ENCODE assay signal across 17 cellular contexts in the genomic region with DNA sequence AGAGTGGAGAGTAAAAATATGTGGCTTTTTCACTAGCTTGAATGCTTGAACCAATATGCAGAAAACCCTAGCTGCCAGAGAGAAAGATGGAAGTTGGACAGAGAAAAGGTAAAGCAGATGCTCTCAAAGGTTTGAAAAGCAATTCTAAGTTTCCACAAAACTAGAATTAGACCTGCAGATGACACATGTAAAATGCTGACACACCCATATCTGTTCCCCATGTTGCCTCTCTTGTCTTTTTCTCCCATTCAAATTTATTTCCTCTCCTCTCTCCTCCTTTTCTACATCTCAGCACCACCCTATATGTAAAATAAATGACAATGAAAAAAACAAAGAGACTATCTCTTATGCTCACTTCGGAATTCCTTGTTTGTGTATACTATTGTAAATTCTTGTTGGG.
A peak's percentile ranks its signal among the peaks of the same experiment; 100 is the strongest.
DNase-seq lines count a peak whose midpoint lies in the region; ATAC-seq and TF ChIP-seq lines count a peak whose summit lies in the region.
"Had no signal": no experiment of that assay in that cellular context is flagged by ENCODE, and none has a peak within 500 bp of the region (broad histone marks: within the 10 kb centered on the region; RNA-seq: fewer than 3 reads in every experiment).

No MANE protein-coding gene starts in this region.

- no peak for TF ChIP-seq EP300 in esophagus muscularis mucosa (IDR thresholded peaks at IDR 0.05)

- H3K27ac Mint-ChIP-seq in GM23338, result no peak overlapping the region
- H3K27ac Mint-ChIP-seq in WTC11, result 0 out of 2 replicates have a peak overlapping the region, but pooled peaks have one; percentile 18
- H3K27ac Mint-ChIP-seq in CD8-positive, alpha-beta T cell, result no peak overlapping the region
- H3K27ac Mint-ChIP-seq: B cell; CD4-positive, CD25-positive, alpha-beta regulatory T cell had no signal

- CTCF ChIA-PET in WTC11 (lab: Charles Lee), result no interaction called here
- CTCF ChIA-PET in CD8-positive, alpha-beta T cell (lab: Charles Lee), result no interaction called here

- peaks cover 2% of the 10 kb centered on the region for H3K27me3 Mint-ChIP-seq in GM23338 (ENCODE audit: insufficient read depth, low read depth, poor library complexity)
- H3K27me3 Mint-ChIP-seq in WTC11 (ENCODE audit: low read depth), result no peaks in the 10 kb centered on the region; the same call in 1 of the 2 replicates
- peaks cover 18% of the 10 kb centered on the region for H3K27me3 Mint-ChIP-seq in CD8-positive, alpha-beta T cell (ENCODE audit: low read depth)
- H3K27me3 Mint-ChIP-seq: B cell; CD4-positive, CD25-positive, alpha-beta regulatory T cell had no signal

- no peaks in the 10 kb centered on the region for H3K79me2 ChIP-seq in GM23338 (replicated peaks; ENCODE audit: insufficient read depth)

- no peaks in the 10 kb centered on the region for H3F3A ChIP-seq in GM23338 (replicated peaks; ENCODE audit: low read depth)

- H3K4me3 Mint-ChIP-seq in GM23338 (no peak overlapping the region), WTC11 (no peak overlapping the region)
- no peak overlapping the region for H3K4me3 Mint-ChIP-seq in CD8-positive, alpha-beta T cell
- H3K4me3 Mint-ChIP-seq: B cell; CD4-positive, CD25-positive, alpha-beta regulatory T cell; H9 had no signal

- 90% methylated on average over 1 of the region's 1 CpG for WGBS in esophagus muscularis mucosa

- POLR2A ChIA-PET in WTC11 (lab: Charles Lee), result no interaction called here
- POLR2A ChIA-PET in CD8-positive, alpha-beta T cell (lab: Charles Lee), result no interaction called here

- H3K27me3 ChIP-seq in GM23338 (ENCODE audit: insufficient read depth), result no peaks in the 10 kb centered on the region
- no peaks in the 10 kb centered on the region for H3K27me3 ChIP-seq in esophagus muscularis mucosa
- no peaks in the 10 kb centered on the region for H3K27me3 ChIP-seq in CD8-positive, alpha-beta T cell (ENCODE audit: insufficient read depth, low read length)
- H3K27me3 ChIP-seq: BLaER1 had no signal

- H3K4me3 ChIP-seq in GM23338 (no peak overlapping the region), esophagus muscularis mucosa (no peak overlapping the region)
- H3K4me3 ChIP-seq in CD8-positive, alpha-beta T cell (ENCODE audit: low read depth, low read length), result no peak overlapping the region
- H3K4me3 ChIP-seq: BLaER1 had no signal

- no peaks in the 10 kb centered on the region for H4K20me1 ChIP-seq in GM23338 (replicated peaks; ENCODE audit: insufficient read depth)
- H4K20me1 ChIP-seq: BLaER1 had no signal

- peaks cover 32% of the 10 kb centered on the region for H3K4me1 Mint-ChIP-seq in GM23338
- peaks cover 35% of the 10 kb centered on the region for H3K4me1 Mint-ChIP-seq in WTC11
- H3K4me1 Mint-ChIP-seq in CD8-positive, alpha-beta T cell (ENCODE audit: low read depth), result no peaks in the 10 kb centered on the region
- H3K4me1 Mint-ChIP-seq: B cell had no signal

- H3K4me2 ChIP-seq in GM23338, result 0 out of 2 replicates have a peak overlapping the region, but pooled peaks have one; percentile 2
- H3K4me2 ChIP-seq: BLaER1 had no signal

- intact Hi-C loops in esophagus muscularis mucosa (cut with DNase I), result no loop called here
- intact Hi-C loops in CD8-positive, alpha-beta T cell (cut with DNase I, micrococcal nuclease), result no loop called here

- no peaks in the 10 kb centered on the region for H3K9me2 ChIP-seq in GM23338 (ENCODE audit: insufficient read depth)

- H3K36me3 Mint-ChIP-seq in GM23338 (ENCODE audit: low read depth) (no peaks in the 10 kb centered on the region), WTC11 (no peaks in the 10 kb centered on the region)
- H3K36me3 Mint-ChIP-seq in CD8-positive, alpha-beta T cell, result no peaks in the 10 kb centered on the region
- H3K36me3 Mint-ChIP-seq: CD4-positive, CD25-positive, alpha-beta regulatory T cell had no signal

- no peak for TF ChIP-seq POLR2A in esophagus muscularis mucosa (IDR thresholded peaks at IDR 0.05; ENCODE audit: low read depth)

- H3K27ac ChIP-seq in GM23338 (ENCODE audit: low read depth) (no peak overlapping the region), esophagus muscularis mucosa (replicated peaks in 1 of 4) (no peak overlapping the region)
- H3K27ac ChIP-seq in CD8-positive, alpha-beta T cell (ENCODE audit: low read depth, low read length), result no peak overlapping the region
- H3K27ac ChIP-seq: BLaER1, C4-2B had no signal

- TF ChIP-seq CTCF in GM23338 (conservative IDR thresholded peaks at IDR 0.05; ENCODE audit: low read depth in 2 of 2) (no peak), WTC11 (IDR thresholded peaks at IDR 0.05) (no peak), esophagus muscularis mucosa (IDR thresholded peaks at IDR 0.05) (no peak)
- TF ChIP-seq CTCF in CD8-positive, alpha-beta T cell (IDR thresholded peaks at IDR 0.05), result no peak

- ATAC-seq in GM23338 (no peak), WTC11 (no peak), HG03571 (IDR thresholded peaks at IDR 0.05; ENCODE audit: unreplicated experiment) (no peak)
- no peak for ATAC-seq in CD8-positive, alpha-beta T cell
- ATAC-seq: HCT116 had no signal

- H3K4me1 ChIP-seq in GM23338 (ENCODE audit: insufficient read depth) (peaks cover 28% of the 10 kb centered on the region), esophagus muscularis mucosa (peaks cover 4 to 18% (median 11%) of the 10 kb centered on the region in 4 donors)
- H3K4me1 ChIP-seq in CD8-positive, alpha-beta T cell (ENCODE audit: insufficient read depth, low read length), result no peaks in the 10 kb centered on the region
- H3K4me1 ChIP-seq: BLaER1 had no signal

- H3K9me3 Mint-ChIP-seq in GM23338, result no peaks in the 10 kb centered on the region
- H3K9me3 Mint-ChIP-seq in WTC11, result no peaks in the 10 kb centered on the region
- no peaks in the 10 kb centered on the region for H3K9me3 Mint-ChIP-seq in CD8-positive, alpha-beta T cell
- H3K9me3 Mint-ChIP-seq: CD8-positive, alpha-beta memory T cell; H9 had no signal

- H3K36me3 ChIP-seq in GM23338 (ENCODE audit: insufficient read depth) (no peaks in the 10 kb centered on the region), esophagus muscularis mucosa (no peaks in the 10 kb centered on the region)
- H3K36me3 ChIP-seq in CD8-positive, alpha-beta T cell (ENCODE audit: insufficient read depth, low read length), result no peaks in the 10 kb centered on the region
- H3K36me3 ChIP-seq: BLaER1 had no signal

- DNase-seq in GM23338 (ENCODE audit: low spot score) (no peak), WTC11 (ENCODE audit: low spot score) (no peak), esophagus muscularis mucosa (ENCODE audit: extremely low spot score) (peak; percentile 4), iPS-NIHi7 (ENCODE audit: extremely low spot score) (no peak)
- no peak for DNase-seq in CD8-positive, alpha-beta T cell
- DNase-seq: CD4-positive, CD25-positive, alpha-beta regulatory T cell; DMS 273 treated with DMSO at 0.1 percent for 48 hours; DMS79; EL; GF-D8; H9 had no signal

- no peaks in the 10 kb centered on the region for H3K9me3 ChIP-seq in esophagus muscularis mucosa
- H3K9me3 ChIP-seq in CD8-positive, alpha-beta T cell (ENCODE audit: low read length), result no peaks in the 10 kb centered on the region
- H3K9me3 ChIP-seq: BLaER1 had no signal

- H2AFZ ChIP-seq in GM23338, result no peak overlapping the region

TF ChIP-seq in GM23338, 12 proteins besides CTCF, POLR2A, EP300 and RAD21 (continues in another document):
- TF ChIP-seq ETS1 (IDR thresholded peaks at IDR 0.05) (no peak), ZNF114 (CRISPR knock-in tag; IDR thresholded peaks at IDR 0.05) (no peak), STAT1 (IDR thresholded peaks at IDR 0.05; ENCODE audit: unreplicated experiment) (no peak)

TF ChIP-seq in WTC11, 78 proteins besides CTCF, POLR2A, EP300 and RAD21 (continues in another document):
- TF ChIP-seq SOX15 (CRISPR knock-in tag; IDR thresholded peaks at IDR 0.05) (no peak), CBFB (CRISPR knock-in tag; IDR thresholded peaks at IDR 0.05; ENCODE audit: low read depth) (no peak)
- TF ChIP-seq, protein P1, sequence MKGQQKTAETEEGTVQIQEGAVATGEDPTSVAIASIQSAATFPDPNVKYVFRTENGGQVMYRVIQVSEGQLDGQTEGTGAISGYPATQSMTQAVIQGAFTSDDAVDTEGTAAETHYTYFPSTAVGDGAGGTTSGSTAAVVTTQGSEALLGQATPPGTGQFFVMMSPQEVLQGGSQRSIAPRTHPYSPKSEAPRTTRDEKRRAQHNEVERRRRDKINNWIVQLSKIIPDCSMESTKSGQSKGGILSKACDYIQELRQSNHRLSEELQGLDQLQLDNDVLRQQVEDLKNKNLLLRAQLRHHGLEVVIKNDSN (CRISPR knock-in tag; IDR thresholded peaks at IDR 0.05), result no peak
- TF ChIP-seq, protein P2, sequence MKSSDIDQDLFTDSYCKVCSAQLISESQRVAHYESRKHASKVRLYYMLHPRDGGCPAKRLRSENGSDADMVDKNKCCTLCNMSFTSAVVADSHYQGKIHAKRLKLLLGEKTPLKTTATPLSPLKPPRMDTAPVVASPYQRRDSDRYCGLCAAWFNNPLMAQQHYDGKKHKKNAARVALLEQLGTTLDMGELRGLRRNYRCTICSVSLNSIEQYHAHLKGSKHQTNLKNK (CRISPR knock-in tag; IDR thresholded peaks at IDR 0.05), result no peak
- TF ChIP-seq, protein P3, sequence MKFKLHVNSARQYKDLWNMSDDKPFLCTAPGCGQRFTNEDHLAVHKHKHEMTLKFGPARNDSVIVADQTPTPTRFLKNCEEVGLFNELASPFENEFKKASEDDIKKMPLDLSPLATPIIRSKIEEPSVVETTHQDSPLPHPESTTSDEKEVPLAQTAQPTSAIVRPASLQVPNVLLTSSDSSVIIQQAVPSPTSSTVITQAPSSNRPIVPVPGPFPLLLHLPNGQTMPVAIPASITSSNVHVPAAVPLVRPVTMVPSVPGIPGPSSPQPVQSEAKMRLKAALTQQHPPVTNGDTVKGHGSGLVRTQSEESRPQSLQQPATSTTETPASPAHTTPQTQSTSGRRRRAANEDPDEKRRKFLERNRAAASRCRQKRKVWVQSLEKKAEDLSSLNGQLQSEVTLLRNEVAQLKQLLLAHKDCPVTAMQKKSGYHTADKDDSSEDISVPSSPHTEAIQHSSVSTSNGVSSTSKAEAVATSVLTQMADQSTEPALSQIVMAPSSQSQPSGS (CRISPR knock-in tag; IDR thresholded peaks at IDR 0.05; ENCODE audit: borderline replicate concordance, low read depth), result no peak
